ENCODE assay signal across 16 cellular contexts in genomic region chr14:23612354-23612732, GRCh38. TPM values are rescaled to one million over a fixed set of nuclear protein-coding genes. Genes with fewer than 3 reads are reported as not detected.
"Had no signal": no experiment of that assay in that cellular context is flagged by ENCODE, and none has a peak within 500 bp of the region (broad histone marks: within the 10 kb centered on the region; RNA-seq: fewer than 3 reads in every experiment).

No MANE protein-coding gene starts in this region.

- H3K9me3 ChIP-seq: mucosa of descending colon, thoracic aorta, uterus had no signal

- H3K4me3 ChIP-seq: dorsolateral prefrontal cortex, mucosa of descending colon, thoracic aorta, uterus had no signal

- H3K9me3 Mint-ChIP-seq: activated B cell treated with CpG ODN at 0.5 μM for 24 hours had no signal

- H3K27ac ChIP-seq: dorsolateral prefrontal cortex, thoracic aorta, uterus had no signal

- H3K27ac Mint-ChIP-seq: activated B cell treated with CpG ODN at 0.5 μM for 24 hours; activated T-helper 17 cell treated with anti-CD3 and anti-CD28 coated beads, Interleukin-2, amount 50 U/mL, for 72 hours; nephron progenitor cell; stimulated activated naive CD8-positive, alpha-beta T cell treated with anti-CD3 and anti-CD28 coated beads, Interleukin-15, Interleukin-2, amounts not matched to agents 100 ng/mL and 50 ng/mL, for 24 hours had no signal

- H3K27me3 ChIP-seq: dorsolateral prefrontal cortex, uterus had no signal

- H3K4me1 ChIP-seq: uterus had no signal

- H3K4me1 Mint-ChIP-seq: activated B cell treated with CpG ODN at 0.5 μM for 24 hours had no signal

- H3K27me3 Mint-ChIP-seq: activated T-helper 17 cell treated with anti-CD3 and anti-CD28 coated beads, Interleukin-2, amount 50 U/mL, for 72 hours; stimulated activated naive CD8-positive, alpha-beta T cell treated with anti-CD3 and anti-CD28 coated beads, Interleukin-15, Interleukin-2, amounts not matched to agents 100 ng/mL and 50 ng/mL, for 24 hours had no signal

- H3K4me3 Mint-ChIP-seq: activated B cell treated with CpG ODN at 0.5 μM for 24 hours; activated CD4-positive, alpha-beta T cell treated with anti-CD3 and anti-CD28 coated beads, Interleukin-2, amount 10 ng/mL, durations not matched to agents 7 days and 5 days; activated T-helper 17 cell treated with anti-CD3 and anti-CD28 coated beads, Interleukin-2, amount 50 U/mL, for 72 hours; nephron progenitor cell; stimulated activated naive CD8-positive, alpha-beta T cell treated with anti-CD3 and anti-CD28 coated beads, Interleukin-15, Interleukin-2, amounts not matched to agents 100 ng/mL and 50 ng/mL, for 24 hours had no signal

- ATAC-seq: activated T-helper 17 cell treated with anti-CD3 and anti-CD28 coated beads, Interleukin-2, amount 50 U/mL, for 72 hours had no signal

- DNase-seq: activated B cell treated with CpG ODN at 0.5 μM for 24 hours; activated CD4-positive, alpha-beta T cell treated with anti-CD3 and anti-CD28 coated beads, Interleukin-2, amount 10 ng/mL, durations not matched to agents 7 days and 5 days; activated naive CD4-positive, alpha-beta T cell treated with anti-CD3 and anti-CD28 coated beads, Interleukin-2, amount 50 U/mL, for 16 hours; activated T-cell treated with anti-CD3 and anti-CD28 coated beads for 4 hours; aorta; dorsolateral prefrontal cortex; hippocampal formation; nephron progenitor cell; stimulated activated CD4-positive, alpha-beta T cell treated with anti-CD3 and anti-CD28 coated beads, Interleukin-2, amount 100 ng/mL, for 48 hours; uterus had no signal

- H3K36me3 ChIP-seq: thoracic aorta, uterus had no signal

RNA-seq across cellular contexts. Expression of gene DHRS2, which starts 23.8 kb away (rescaled TPM):
- total RNA-seq: activated B cell treated with CpG ODN at 0.5 μM for 24 hours, aorta, bronchial epithelial cell, thoracic aorta had no signal

RNA-seq across cellular contexts. Expression of gene JPH4, which starts 33.8 kb away (rescaled TPM):
- total RNA-seq: activated CD4-positive, alpha-beta T cell treated with anti-CD3 and anti-CD28 coated beads, Interleukin-2, amount 10 ng/mL, durations not matched to agents 7 days and 5 days; activated T-helper 17 cell treated with anti-CD3 and anti-CD28 coated beads, Interleukin-2, amount 50 U/mL, for 72 hours; bronchial epithelial cell; osteoblast had no signal
